In the genomic region with DNA sequence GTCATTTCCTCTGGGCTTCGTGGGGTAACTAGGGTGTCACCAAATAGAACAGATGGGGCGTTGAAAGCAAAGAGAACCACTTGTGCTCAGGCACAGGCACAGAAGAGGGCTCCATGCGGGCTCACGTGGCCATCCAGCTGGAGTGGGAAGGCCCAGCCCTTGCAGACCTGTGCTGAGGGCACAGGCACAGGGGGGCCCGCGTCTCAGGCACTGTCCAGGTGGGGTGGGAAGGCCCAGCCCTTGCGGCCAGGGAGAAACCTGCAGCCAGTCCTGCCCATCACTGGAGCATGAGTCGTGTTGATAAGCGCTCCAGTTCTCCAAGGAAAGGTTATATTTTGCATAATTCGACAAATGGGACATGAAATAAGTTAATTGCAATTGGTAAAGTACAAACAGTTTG, we compare ENCODE assay signal across 26 cellular contexts. TPM values are rescaled to one million over a fixed set of nuclear protein-coding genes. Genes with fewer than 3 reads are reported as not detected.
"Had no signal": no experiment of that assay in that cellular context is flagged by ENCODE, and none has a peak within 500 bp of the region (broad histone marks: within the 10 kb centered on the region; RNA-seq: fewer than 3 reads in every experiment).

No MANE protein-coding gene starts in this region.

- H3K27me3 ChIP-seq: ascending aorta, cardiac muscle cell had no signal

- FAIRE-seq: RCC 7860 had no signal

- H3K27ac ChIP-seq: ascending aorta, cardiac muscle cell, RWPE1 had no signal

- H3K4me1 ChIP-seq: ascending aorta had no signal

- H3K4me3 ChIP-seq: ascending aorta, cardiac muscle cell had no signal

- H3K36me3 ChIP-seq: ascending aorta, cardiac muscle cell had no signal

- ATAC-seq: activated CD4-positive, alpha-beta T cell treated with anti-CD3 and anti-CD28 coated beads for 36 hours; activated CD4-positive, CD25-positive, alpha-beta regulatory T cell treated with anti-CD3 and anti-CD28 coated beads, Interleukin-2, amount 50 U/mL, for 24 hours; activated CD8-positive, alpha-beta T cell treated with anti-CD3 and anti-CD28 coated beads, Interleukin-2, amount 10 ng/mL, durations not matched to agents 7 days and 5 days; PC-3; Right ventricle myocardium inferior had no signal

- DNase-seq: activated CD4-positive, alpha-beta T cell treated with anti-CD3 and anti-CD28 coated beads for 36 hours; activated CD4-positive, alpha-beta T cell treated with anti-CD3 and anti-CD28 coated beads, Interleukin-2, amount 10 ng/mL, durations not matched to agents 7 days and 5 days; activated CD4-positive, alpha-beta T cell treated with anti-CD3 and anti-CD28 coated beads, Interleukin-2, amount 50 U/mL, for 48 hours; activated CD8-positive, alpha-beta T cell treated with anti-CD3 and anti-CD28 coated beads, Interleukin-2, amount 10 ng/mL, durations not matched to agents 7 days and 5 days; activated gamma-delta T cell; activated naive CD4-positive, alpha-beta T cell treated with Interleukin-2 at 50 U/mL for 16 hours; activated naive CD8-positive, alpha-beta T cell treated with anti-CD3 and anti-CD28 coated beads, Interleukin-2, amount 10 ng/mL, durations not matched to agents 7 days and 5 days; activated T-cell treated with anti-CD3 and anti-CD28 coated beads, Interleukin-2, amount 50 U/mL, for 24 hours; amygdala; NCI-H1105; NCI-H1417 treated with DMSO at 0.1 percent for 48 hours; NCI-H187 treated with DMSO at 0.1 percent for 48 hours; NCI-H2081; NCI-H2171 treated with DMSO at 0.1 percent for 48 hours; NCI-H2227 treated with DMSO at 0.1 percent for 48 hours; NCI-H446; NCI-H510A treated with DMSO at 0.1 percent for 48 hours; PC-3; T1000 had no signal

- H3K9me3 ChIP-seq: ascending aorta had no signal

RNA-seq across cellular contexts. Expression of a gene that starts 57.5 kb away (rescaled TPM):
- total RNA-seq: ascending aorta, MCF 10A, PC-3 had no signal
